ENCODE assay signal across 9 cellular contexts in the genomic region with DNA sequence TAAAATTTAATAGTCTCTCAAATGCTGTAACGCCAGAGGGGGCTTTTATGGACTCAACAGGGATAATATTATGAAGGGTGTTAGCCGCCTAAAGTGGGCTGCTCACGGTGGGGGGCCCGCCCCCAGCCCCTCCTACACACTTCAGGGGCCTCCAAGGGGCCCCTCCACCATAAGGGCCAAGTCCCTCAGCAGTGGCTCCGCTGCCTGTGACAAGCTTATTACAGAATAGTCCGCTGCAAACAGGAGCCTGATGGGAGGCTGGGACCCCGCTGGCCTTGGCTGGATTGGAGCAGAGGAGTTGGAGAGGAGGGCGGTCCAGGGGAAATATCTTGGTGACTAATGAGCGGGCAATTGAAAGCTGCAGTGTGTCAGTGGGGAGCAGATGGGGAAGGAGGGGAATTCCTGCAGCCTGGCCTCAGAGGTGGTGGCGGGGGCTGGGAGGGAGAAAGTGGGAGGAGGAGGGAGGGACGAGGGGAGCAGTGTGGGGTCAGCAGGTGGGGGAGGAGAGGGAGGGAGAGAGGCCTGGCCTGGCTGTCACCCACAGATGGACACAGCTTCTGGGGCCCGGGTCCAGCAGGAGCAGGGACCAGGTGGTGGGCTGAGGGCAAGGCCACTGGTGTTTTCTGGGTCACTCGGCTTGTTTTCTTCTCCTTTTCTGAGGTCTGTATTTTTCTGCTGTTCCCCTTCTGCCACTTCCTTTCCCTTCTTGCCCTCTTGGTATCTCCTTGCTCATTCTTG. TPM values are rescaled to one million over a fixed set of nuclear protein-coding genes. Genes with fewer than 3 reads are reported as not detected.
DNase-seq lines count a peak whose midpoint lies in the region; ATAC-seq and TF ChIP-seq lines count a peak whose summit lies in the region.
"Had no signal": no experiment of that assay in that cellular context is flagged by ENCODE, and none has a peak within 500 bp of the region (broad histone marks: within the 10 kb centered on the region; RNA-seq: fewer than 3 reads in every experiment).

No MANE protein-coding gene starts in this region.

- H3K27ac ChIP-seq in neural progenitor cell: no peak overlapping the region

- peak overlapping the region; percentile 57 for H3K4me2 ChIP-seq in neural progenitor cell

- H4K20me1 ChIP-seq in neural progenitor cell (ENCODE audit: low read depth): no peaks in the 10 kb centered on the region

- H3K79me2 ChIP-seq in neural progenitor cell (ENCODE audit: low read depth): no peaks in the 10 kb centered on the region

- no peak for ATAC-seq in GM19351 (IDR thresholded peaks at IDR 0.05; ENCODE audit: unreplicated experiment)

- no peak overlapping the region for H3K4me3 ChIP-seq in neural progenitor cell

- H3K4me1 Mint-ChIP-seq in brain (peaks cover 75% of the 10 kb centered on the region), neural progenitor cell (peaks cover 72% of the 10 kb centered on the region)
- no peaks in the 10 kb centered on the region for H3K4me1 Mint-ChIP-seq in activated CD4-positive, alpha-beta memory T cell treated with anti-CD3 and anti-CD28 coated beads, Interleukin-2, amount 10 ng/mL, durations not matched to agents 7 days and 5 days

- peaks cover 41% of the 10 kb centered on the region for H3K4me1 ChIP-seq in neural progenitor cell

- H3F3A ChIP-seq in neural progenitor cell (ENCODE audit: low read depth): peaks cover 16% of the 10 kb centered on the region

- peaks cover 52% of the 10 kb centered on the region for H3K27me3 ChIP-seq in neural progenitor cell

- H3K4me3 Mint-ChIP-seq in brain: peak overlapping the region in 3 of 5 experiments; percentile 36 to 46 (median 45)
- peak overlapping the region; percentile 59 for H3K4me3 Mint-ChIP-seq in neural progenitor cell
- no peak overlapping the region for H3K4me3 Mint-ChIP-seq in activated CD4-positive, alpha-beta memory T cell treated with anti-CD3 and anti-CD28 coated beads, Interleukin-2, amount 10 ng/mL, durations not matched to agents 7 days and 5 days

- peak overlapping the region in 4 of 5 experiments; percentile 38 to 89 (median 78) for H3K27ac Mint-ChIP-seq in brain
- peak overlapping the region; percentile 27 for H3K27ac Mint-ChIP-seq in neural progenitor cell
- H3K27ac Mint-ChIP-seq in activated CD4-positive, alpha-beta memory T cell treated with anti-CD3 and anti-CD28 coated beads, Interleukin-2, amount 10 ng/mL, durations not matched to agents 7 days and 5 days: no peak overlapping the region

- H3K36me3 Mint-ChIP-seq in brain: no peaks in the 10 kb centered on the region
- H3K36me3 Mint-ChIP-seq in neural progenitor cell: no peaks in the 10 kb centered on the region
- H3K36me3 Mint-ChIP-seq in activated CD4-positive, alpha-beta memory T cell treated with anti-CD3 and anti-CD28 coated beads, Interleukin-2, amount 10 ng/mL, durations not matched to agents 7 days and 5 days (ENCODE audit: low read depth): no peaks in the 10 kb centered on the region

- CTCF ChIA-PET in activated CD4-positive, alpha-beta memory T cell treated with anti-CD3 and anti-CD28 coated beads, Interleukin-2, amount 10 ng/mL, durations not matched to agents 7 days and 5 days (lab: Charles Lee): no interaction called here

- H3K9me3 Mint-ChIP-seq in brain: no peaks in the 10 kb centered on the region
- no peaks in the 10 kb centered on the region for H3K9me3 Mint-ChIP-seq in neural progenitor cell
- no peaks in the 10 kb centered on the region for H3K9me3 Mint-ChIP-seq in activated CD4-positive, alpha-beta memory T cell treated with anti-CD3 and anti-CD28 coated beads, Interleukin-2, amount 10 ng/mL, durations not matched to agents 7 days and 5 days

- POLR2A ChIA-PET in activated CD4-positive, alpha-beta memory T cell treated with anti-CD3 and anti-CD28 coated beads, Interleukin-2, amount 10 ng/mL, durations not matched to agents 7 days and 5 days (lab: Charles Lee): no interaction called here

- H3K27me3 Mint-ChIP-seq in brain (peaks cover 8% of the 10 kb centered on the region), neural progenitor cell (ENCODE audit: insufficient read depth, low read depth) (peaks cover 17% of the 10 kb centered on the region)
- peaks cover 36% of the 10 kb centered on the region for H3K27me3 Mint-ChIP-seq in activated CD4-positive, alpha-beta memory T cell treated with anti-CD3 and anti-CD28 coated beads, Interleukin-2, amount 10 ng/mL, durations not matched to agents 7 days and 5 days

- H3K36me3 ChIP-seq in neural progenitor cell: no peaks in the 10 kb centered on the region

- H3K9ac ChIP-seq in neural progenitor cell: no peak overlapping the region

- no peak overlapping the region for H2AFZ ChIP-seq in neural progenitor cell (replicated peaks)

- TF ChIP-seq CTCF in brain (conservative IDR thresholded peaks at IDR 0.05): no peak
- no peak for TF ChIP-seq CTCF in neural progenitor cell (IDR thresholded peaks at IDR 0.05)

- H3K9me3 ChIP-seq in neural progenitor cell (ENCODE audit: low read depth): no peaks in the 10 kb centered on the region

- DNase-seq in EL: peak; percentile 89
- DNase-seq in HS-27A (ENCODE audit: low read depth): peak; percentile 27
- DNase-seq in neural progenitor cell (ENCODE audit: low spot score): peak; percentile 80
- DNase-seq in HT-29 (ENCODE audit: low spot score): no peak
- DNase-seq in GM19238 (ENCODE audit: insufficient read length, low spot score): no peak
- DNase-seq in activated CD4-positive, alpha-beta memory T cell treated with anti-CD3 and anti-CD28 coated beads, Interleukin-2, amount 10 ng/mL, durations not matched to agents 7 days and 5 days: no peak
- DNase-seq: NCI-H1105 treated with DMSO at 0.1 percent for 48 hours had no signal

RNA-seq across cellular contexts. Expression of gene FOXP4, which starts 57.6 kb away (rescaled TPM):
- 184 TPM for polyA plus RNA-seq in brain (ENCODE audit: insufficient read depth, low read depth, low replicate concordance)
- total RNA-seq in neural progenitor cell (ENCODE audit: low replicate concordance): 2.7 and 6.9 TPM in 2 replicates
- 17.2 and 18.4 TPM in 2 replicates for total RNA-seq in HT-29 (2014; rRNA removed; shearing (Covaris generic))
- total RNA-seq in activated CD4-positive, alpha-beta memory T cell treated with anti-CD3 and anti-CD28 coated beads, Interleukin-2, amount 10 ng/mL, durations not matched to agents 7 days and 5 days: 1 to 10 TPM; 7.9 to 8.5 TPM

Comparison
In these comparisons a context has a peak if more than half of its experiments do, and no peak if none do; other contexts are left out.
1. DNase-seq: peak in EL (single experiment), HS-27A (single experiment) and neural progenitor cell (single experiment); none in HT-29 (single experiment), GM19238 (single experiment) and activated CD4-positive, alpha-beta memory T cell treated with anti-CD3 and anti-CD28 coated beads, Interleukin-2, amount 10 ng/mL, durations not matched to agents 7 days and 5 days (single experiment).